8 cellular contexts compared by ENCODE assay signal in the genomic region with DNA sequence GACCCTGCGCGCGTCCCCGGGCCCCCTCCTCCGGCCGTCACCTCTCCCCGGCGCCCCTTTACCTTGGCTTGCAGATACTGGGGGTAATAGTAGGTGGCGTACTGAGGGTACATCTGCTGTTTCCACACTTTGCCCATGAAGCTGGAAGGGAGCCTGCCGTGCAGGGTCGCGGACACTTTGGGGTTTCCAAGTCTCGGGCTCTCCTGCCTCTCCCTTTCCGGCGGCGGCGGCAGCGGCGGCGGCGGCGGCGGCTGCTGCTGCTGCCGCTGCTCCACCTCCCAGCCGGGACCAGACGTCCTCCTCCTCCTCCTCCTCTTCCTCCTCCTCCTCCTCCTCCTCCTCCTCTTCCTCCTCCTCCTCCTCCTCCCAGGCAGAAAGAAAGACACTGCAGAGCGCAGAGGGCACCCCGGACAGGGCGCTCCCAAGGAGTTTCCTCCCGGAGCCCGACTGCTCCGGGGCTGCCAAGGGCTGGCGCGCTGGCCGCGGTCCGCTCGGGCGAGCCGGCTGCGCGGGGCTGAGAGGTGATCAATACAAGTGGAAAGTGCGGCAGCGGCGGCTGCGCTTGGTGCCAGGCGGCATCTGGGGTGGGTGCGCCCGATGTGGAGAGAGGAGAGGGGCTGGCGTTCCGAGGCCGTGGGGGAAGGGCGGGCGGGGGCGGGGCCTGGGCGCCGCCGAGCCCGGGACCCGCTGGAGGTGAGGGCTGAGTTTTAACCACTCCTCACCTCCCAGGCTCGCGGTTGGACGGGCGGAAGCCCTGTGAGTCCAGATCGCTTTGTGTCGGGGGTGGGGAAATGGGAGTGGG. TPM values are rescaled to one million over a fixed set of nuclear protein-coding genes. Genes with fewer than 3 reads are reported as not detected.
A peak's percentile ranks its signal among the peaks of the same experiment; 100 is the strongest.
DNase-seq lines count a peak whose midpoint lies in the region; ATAC-seq and TF ChIP-seq lines count a peak whose summit lies in the region.

A gene with protein sequence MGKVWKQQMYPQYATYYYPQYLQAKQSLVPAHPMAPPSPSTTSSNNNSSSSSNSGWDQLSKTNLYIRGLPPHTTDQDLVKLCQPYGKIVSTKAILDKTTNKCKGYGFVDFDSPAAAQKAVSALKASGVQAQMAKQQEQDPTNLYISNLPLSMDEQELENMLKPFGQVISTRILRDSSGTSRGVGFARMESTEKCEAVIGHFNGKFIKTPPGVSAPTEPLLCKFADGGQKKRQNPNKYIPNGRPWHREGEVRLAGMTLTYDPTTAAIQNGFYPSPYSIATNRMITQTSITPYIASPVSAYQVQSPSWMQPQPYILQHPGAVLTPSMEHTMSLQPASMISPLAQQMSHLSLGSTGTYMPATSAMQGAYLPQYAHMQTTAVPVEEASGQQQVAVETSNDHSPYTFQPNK (minus strand): TSS at position 581 of the 802 bp plus-strand sequence. CDS start 444 bp downstream, at position 137.

- intact Hi-C loops in Calu3 (cut with micrococcal nuclease; ENCODE audit: unreplicated experiment), result loop anchor here (2.0 to 10.0 kb wide), 3 partner anchors 76 to 477 kb away; no protein-coding TSS in a partner anchor
- intact Hi-C loops in head of caudate nucleus (cut with DNase I), result no loop called here

- H3K4me1 Mint-ChIP-seq in Calu3 (ENCODE audit: low read depth, unreplicated experiment), result peaks cover 8% of the 10 kb centered on the region
- H3K4me1 Mint-ChIP-seq in activated naive CD8-positive, alpha-beta T cell (ENCODE audit: low read depth), result peaks cover 55% of the 10 kb centered on the region

- no peak; a peak in 1 of 4 replicates for TF ChIP-seq EP300 in SK-N-SH (IDR thresholded peaks at IDR 0.05; ENCODE audit: borderline replicate concordance in 1 of 2, low read depth in 1 of 2, low read length in 1 of 2)
- no peak for TF ChIP-seq EP300 in upper lobe of left lung (IDR thresholded peaks at IDR 0.05)

- WGBS in SK-N-SH (ENCODE audit: low lambda C conversion rate), result under 1% methylated on average over 47 of the region's 66 CpGs
- 2% methylated on average over 31 to 54 of the region's 66 CpGs for WGBS in upper lobe of left lung, 2 donors

- H3K27ac Mint-ChIP-seq in Calu3 (ENCODE audit: unreplicated experiment), result peak within 1 kb of the TSS; percentile 82
- peak within 1 kb of the TSS; percentile 93 for H3K27ac Mint-ChIP-seq in activated naive CD8-positive, alpha-beta T cell

- H3K36me3 ChIP-seq in SK-N-SH (replicated peaks in 1 of 2; ENCODE audit: control insufficient read depth in 1 of 2, insufficient read depth in 2 of 2, low read length in 1 of 2) (no peaks in the 10 kb centered on the region), parathyroid adenoma (ENCODE audit: control insufficient read depth, insufficient read depth, low read length) (no peaks in the 10 kb centered on the region), upper lobe of left lung (no peaks in the 10 kb centered on the region)

- H3K4me3 ChIP-seq in HL-60 (replicated peaks; ENCODE audit: insufficient read depth, low read length), result peak within 1 kb of the TSS; percentile 88
- H3K4me3 ChIP-seq in SK-N-SH (ENCODE audit: low read depth in 2 of 2, low read length in 1 of 2), result peak within 1 kb of the TSS; percentile 59 to 96
- H3K4me3 ChIP-seq in parathyroid adenoma (ENCODE audit: low read depth, low read length), result peak within 1 kb of the TSS; percentile 98
- H3K4me3 ChIP-seq in upper lobe of left lung, result peak within 1 kb of the TSS; percentile 68 to 78 (median 72)

- TF ChIP-seq CTCF in Calu3 (IDR thresholded peaks at IDR 0.05; ENCODE audit: unreplicated experiment) (no peak), HL-60 (IDR thresholded peaks at IDR 0.05; ENCODE audit: insufficient read depth, low read length) (no peak), SK-N-SH (IDR thresholded peaks at IDR 0.05) (no peak; the same call in 1 of the 2 replicates), parathyroid adenoma (IDR thresholded peaks at IDR 0.05) (no peak), upper lobe of left lung (IDR thresholded peaks at IDR 0.05) (no peak)

- POLR2A ChIA-PET in SK-N-SH (lab: Yijun Ruan, JAX), result interaction anchor here (1.0 kb wide), 1 partner anchor 93 kb away, joined by 5 read pairs; no protein-coding TSS in a partner anchor

- H4K20me1 ChIP-seq in SK-N-SH (ENCODE audit: insufficient read depth), result peaks cover 16% of the 10 kb centered on the region

- H3K4me3 Mint-ChIP-seq in Calu3 (ENCODE audit: low read depth, unreplicated experiment), result peak within 1 kb of the TSS; percentile 98
- peak within 1 kb of the TSS; percentile 96 for H3K4me3 Mint-ChIP-seq in activated naive CD8-positive, alpha-beta T cell

- H3K27me3 ChIP-seq in HL-60 (ENCODE audit: insufficient read depth, poor library complexity, severe bottlenecking) (peaks cover 28% of the 10 kb centered on the region), SK-N-SH (ENCODE audit: insufficient read depth) (no peaks in the 10 kb centered on the region), parathyroid adenoma (ENCODE audit: control insufficient read depth, insufficient read depth, low read length) (no peaks in the 10 kb centered on the region), upper lobe of left lung (no peaks in the 10 kb centered on the region)

- no TSS peak for BruUV-seq in Calu3 (replicated peaks; lab: Mats Ljungman, UMichigan)

- peaks cover 27% of the 10 kb centered on the region for H3F3A ChIP-seq in SK-N-SH (replicated peaks; ENCODE audit: insufficient read depth)

- H3K4me1 ChIP-seq in SK-N-SH (ENCODE audit: control insufficient read depth in 1 of 2, insufficient read depth in 2 of 2, low read depth in 1 of 2, low read length in 1 of 2) (peaks cover 14 to 15% of the 10 kb centered on the region in 2 experiments; a peak in 3 of 4 replicates), parathyroid adenoma (peaks cover 11% of the 10 kb centered on the region), upper lobe of left lung (peaks cover 10 to 27% (median 20%) of the 10 kb centered on the region in 4 donors)

- H3K27ac ChIP-seq in HL-60 (replicated peaks) (no peak within 1 kb of the TSS), SK-N-SH (ENCODE audit: low read depth in 2 of 2, low read length in 1 of 2) (peak within 1 kb of the TSS; percentile 91 to 97), parathyroid adenoma (peak within 1 kb of the TSS; percentile 95), upper lobe of left lung (peak within 1 kb of the TSS; percentile 92 to 97 (median 96))

- ATAC-seq in upper lobe of left lung (ENCODE audit: low FRiP score in 2 of 2) (peak; percentile 67 to 68), GM19324 (IDR thresholded peaks at IDR 0.05; ENCODE audit: low FRiP score, unreplicated experiment) (no peak)

- peaks cover 46% of the 10 kb centered on the region for H3K79me2 ChIP-seq in SK-N-SH (ENCODE audit: insufficient read depth)
- peaks cover 6% of the 10 kb centered on the region for H3K79me2 ChIP-seq in parathyroid adenoma

- CTCF ChIA-PET in Calu3 (lab: Charles Lee), result no interaction called here
- CTCF ChIA-PET in SK-N-SH (lab: Yijun Ruan, JAX), result interaction anchor here (0.6 to 1.7 kb wide), 4 partner anchors 65 to 501 kb away, joined by 3 to 4 read pairs (median 4); no protein-coding TSS in a partner anchor

- H3K9me3 ChIP-seq in SK-N-SH, result no peaks in the 10 kb centered on the region
- H3K9me3 ChIP-seq in parathyroid adenoma (ENCODE audit: control insufficient read depth, low read length), result no peaks in the 10 kb centered on the region
- no peaks in the 10 kb centered on the region for H3K9me3 ChIP-seq in upper lobe of left lung

- peak in 1 of 4 donors; percentile 48 for TF ChIP-seq POLR2A in upper lobe of left lung (IDR thresholded peaks at IDR 0.05)

- H2AFZ ChIP-seq in SK-N-SH (ENCODE audit: low read depth) (peak within 1 kb of the TSS; percentile 75), parathyroid adenoma (peak within 1 kb of the TSS; percentile 78)

- H3K36me3 Mint-ChIP-seq in Calu3 (ENCODE audit: insufficient read depth, unreplicated experiment), result peaks cover 27% of the 10 kb centered on the region
- no peaks in the 10 kb centered on the region for H3K36me3 Mint-ChIP-seq in activated naive CD8-positive, alpha-beta T cell

- no peaks in the 10 kb centered on the region for H3K9me3 Mint-ChIP-seq in Calu3 (ENCODE audit: low read depth, unreplicated experiment)
- no peaks in the 10 kb centered on the region for H3K9me3 Mint-ChIP-seq in activated naive CD8-positive, alpha-beta T cell (ENCODE audit: low read depth)

- TF ChIP-seq RAD21 in SK-N-SH (IDR thresholded peaks at IDR 0.05; ENCODE audit: low read length), result no peak

- DNase-seq in Calu3, result peak; percentile 58
- peak in 1 of 2 experiments; percentile 11 for DNase-seq in HL-60 (ENCODE audit: low read depth in 1 of 2, low spot score in 1 of 2)
- DNase-seq in SK-N-SH, result peak; percentile 92
- peak in 33 of 42 donors; percentile 3 to 62 (median 33) for DNase-seq in head of caudate nucleus
- peak; percentile 74 to 92 for DNase-seq in upper lobe of left lung

- H3K27me3 Mint-ChIP-seq in Calu3 (ENCODE audit: unreplicated experiment), result no peaks in the 10 kb centered on the region
- H3K27me3 Mint-ChIP-seq in activated naive CD8-positive, alpha-beta T cell, result no peaks in the 10 kb centered on the region

- no peaks in the 10 kb centered on the region for H3K9me2 ChIP-seq in SK-N-SH

- H3K4me2 ChIP-seq in SK-N-SH (peak within 1 kb of the TSS; percentile 72), parathyroid adenoma (ENCODE audit: low read length) (peak within 1 kb of the TSS; percentile 91)

- H3K9ac ChIP-seq in SK-N-SH (peak within 1 kb of the TSS; percentile 97), parathyroid adenoma (peak within 1 kb of the TSS; percentile 74)

TF ChIP-seq in SK-N-SH, 30 proteins besides CTCF, POLR2A, EP300 and RAD21:
- no peak for TF ChIP-seq GABPA (IDR thresholded peaks at IDR 0.05; ENCODE audit: low read depth)
- TF ChIP-seq CHD2 (IDR thresholded peaks at IDR 0.05; ENCODE audit: low read length, partially characterized antibody), result peak; percentile 60
- peak; percentile 73; the same call in 1 of the 2 replicates for TF ChIP-seq TAF1 (IDR thresholded peaks at IDR 0.05; ENCODE audit: borderline replicate concordance, low read depth, low read length)
- no peak for TF ChIP-seq GATA2 (CRISPR knock-in tag; IDR thresholded peaks at IDR 0.05)
- no peak for TF ChIP-seq FOXJ3 (CRISPR knock-in tag; IDR thresholded peaks at IDR 0.05)
- no peak for TF ChIP-seq NRF1 (IDR thresholded peaks at IDR 0.05; ENCODE audit: low read depth, low read length)
- peak; percentile 15 for TF ChIP-seq POLR2AphosphoS5 (IDR thresholded peaks at IDR 0.05; ENCODE audit: low read depth, low read length)
- TF ChIP-seq SMC3 (IDR thresholded peaks at IDR 0.05; ENCODE audit: low read depth, low read length), result 0 out of 2 replicates have a peak, but pooled peaks have one; percentile 20
- TF ChIP-seq, protein P1, sequence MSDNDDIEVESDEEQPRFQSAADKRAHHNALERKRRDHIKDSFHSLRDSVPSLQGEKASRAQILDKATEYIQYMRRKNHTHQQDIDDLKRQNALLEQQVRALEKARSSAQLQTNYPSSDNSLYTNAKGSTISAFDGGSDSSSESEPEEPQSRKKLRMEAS (IDR thresholded peaks at IDR 0.05; ENCODE audit: low read depth), result peak; percentile 16; the same call in 1 of the 2 replicates
- TF ChIP-seq RFX5 (IDR thresholded peaks at IDR 0.05; ENCODE audit: low read length), result no peak

RNA-seq across cellular contexts. Expression of the gene that starts here (rescaled TPM):
- total RNA-seq in Calu3 (2022) (57.9 and 61.9 TPM in 2 replicates), upper lobe of left lung (100 to 1,000 TPM in 2 of 6 donors, 10 to 100 TPM in 4; 81.3 to 125 (median 95.4) TPM)
- polyA plus RNA-seq in SK-N-SH (2012; rRNA removed), result 56.5 and 63.8 TPM in 2 replicates
- polyA plus RNA-seq in SK-N-SH (2012; cell fraction: cytosol; rRNA removed), result 61.4 and 63.8 TPM in 2 replicates
- 46.6 and 88.8 TPM in 2 replicates for polyA plus RNA-seq in SK-N-SH (2012; cell fraction: nucleus; rRNA removed)
